In the genomic region with DNA sequence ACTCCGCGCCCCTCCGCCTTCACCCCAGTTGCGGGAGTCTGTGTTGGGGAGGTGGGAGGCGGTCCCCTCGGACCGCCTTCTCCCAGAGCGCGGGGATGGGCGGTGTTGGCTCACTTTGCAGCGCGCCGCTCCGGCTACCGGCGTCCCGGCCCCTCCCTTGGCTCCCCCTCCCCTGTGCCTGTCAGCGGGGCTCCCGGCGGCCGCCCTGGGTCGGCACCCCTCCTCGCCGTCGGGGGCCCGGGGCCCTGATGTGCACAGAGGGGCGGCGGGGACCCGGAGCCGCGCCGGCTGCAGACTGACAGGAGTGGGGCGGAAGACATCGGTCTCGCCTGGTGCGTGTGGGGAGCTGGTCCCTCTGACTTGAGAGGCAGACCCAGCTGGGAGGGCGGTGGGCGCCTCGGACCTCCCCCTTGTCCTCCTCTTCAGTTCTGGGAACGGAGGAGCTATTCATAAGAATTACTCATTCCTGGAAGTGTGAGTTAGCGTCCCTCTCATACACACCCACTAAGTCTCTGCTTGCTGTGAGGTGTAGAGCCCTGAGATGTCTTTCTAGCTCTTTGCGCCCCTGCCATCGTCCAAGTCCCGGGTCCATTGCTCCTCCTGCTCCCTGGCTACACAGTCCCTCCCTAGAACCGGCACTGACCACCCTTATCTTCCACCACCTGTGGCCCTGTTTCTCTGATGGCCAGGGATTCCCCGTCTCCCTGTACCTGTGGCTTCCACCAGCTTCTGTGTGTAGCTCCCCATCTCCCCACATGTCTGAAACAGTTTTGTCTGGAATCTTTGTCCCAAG, we compare ENCODE assay signal across 8 cellular contexts. TPM values are rescaled to one million over a fixed set of nuclear protein-coding genes. Genes with fewer than 3 reads are reported as not detected.
DNase-seq lines count a peak whose midpoint lies in the region; ATAC-seq and TF ChIP-seq lines count a peak whose summit lies in the region.

No MANE protein-coding gene starts in this region.

- peak; percentile 45 for DNase-seq in NCI-H345 (lab: John Stamatoyannopoulos, UW)
- DNase-seq in NCI-H345 treated with DMSO at 0.1 percent for 48 hours (lab: John Stamatoyannopoulos, UW; ENCODE audit: unreplicated experiment) = no peak
- no peak for DNase-seq in activated CD8-positive, alpha-beta memory T cell treated with anti-CD3 and anti-CD28 coated beads, Interleukin-2, amount 10 ng/mL, durations not matched to agents 7 days and 5 days
- DNase-seq in osteoblast (ENCODE audit: insufficient read length, low spot score, missing footprints) = peak; percentile 80
- no peak for DNase-seq in NCI-H187 (lab: John Stamatoyannopoulos, UW)

- no peaks in the 10 kb centered on the region for H3K9me3 ChIP-seq in gastroesophageal sphincter
- H3K9me3 ChIP-seq in osteoblast (ENCODE audit: low read depth, low read length) = no peaks in the 10 kb centered on the region

- H3K9me3 Mint-ChIP-seq in activated CD8-positive, alpha-beta memory T cell treated with anti-CD3 and anti-CD28 coated beads, Interleukin-2, amount 10 ng/mL, durations not matched to agents 7 days and 5 days (ENCODE audit: low read depth) = no peaks in the 10 kb centered on the region

- H3K27me3 ChIP-seq in gastroesophageal sphincter (peaks cover 16% of the 10 kb centered on the region), osteoblast (ENCODE audit: insufficient read depth, low read length) (peaks cover 78% of the 10 kb centered on the region)

- ATAC-seq in activated CD8-positive, alpha-beta memory T cell treated with anti-CD3 and anti-CD28 coated beads, Interleukin-2, amount 10 ng/mL, durations not matched to agents 7 days and 5 days = no peak
- ATAC-seq in gastroesophageal sphincter (no peak), HG03097 (IDR thresholded peaks at IDR 0.05; ENCODE audit: low FRiP score, unreplicated experiment) (no peak), HG03139 (IDR thresholded peaks at IDR 0.05; ENCODE audit: unreplicated experiment) (no peak)

- H3K79me2 ChIP-seq in osteoblast (ENCODE audit: insufficient read depth, low read length) = no peaks in the 10 kb centered on the region

- H3K27me3 Mint-ChIP-seq in activated CD8-positive, alpha-beta memory T cell treated with anti-CD3 and anti-CD28 coated beads, Interleukin-2, amount 10 ng/mL, durations not matched to agents 7 days and 5 days = peaks cover 44% of the 10 kb centered on the region

- H3K36me3 ChIP-seq in gastroesophageal sphincter (no peaks in the 10 kb centered on the region), osteoblast (ENCODE audit: insufficient read depth, low read length) (no peaks in the 10 kb centered on the region)

- H3K36me3 Mint-ChIP-seq in activated CD8-positive, alpha-beta memory T cell treated with anti-CD3 and anti-CD28 coated beads, Interleukin-2, amount 10 ng/mL, durations not matched to agents 7 days and 5 days = no peaks in the 10 kb centered on the region

- no peak for TF ChIP-seq POLR2A in gastroesophageal sphincter (IDR thresholded peaks at IDR 0.05)

- H3K4me3 ChIP-seq in gastroesophageal sphincter (peak overlapping the region; percentile 55 to 92), osteoblast (ENCODE audit: insufficient read depth, low read length) (peak overlapping the region; percentile 78)

- peak overlapping the region in 3 of 4 donors; percentile 86 to 91 (median 88) for H3K27ac ChIP-seq in gastroesophageal sphincter
- no peak overlapping the region for H3K27ac ChIP-seq in osteoblast (ENCODE audit: low read depth, low read length)

- H4K20me1 ChIP-seq in osteoblast (ENCODE audit: insufficient read depth, low read length) = no peaks in the 10 kb centered on the region

- H3K4me1 ChIP-seq in gastroesophageal sphincter (peaks cover 0 to 33% (median 0%) of the 10 kb centered on the region in 3 donors), osteoblast (ENCODE audit: insufficient read depth, low read length) (peaks cover 11% of the 10 kb centered on the region)

- no peak for TF ChIP-seq EP300 in gastroesophageal sphincter (IDR thresholded peaks at IDR 0.05)

- H3K4me1 Mint-ChIP-seq in activated CD8-positive, alpha-beta memory T cell treated with anti-CD3 and anti-CD28 coated beads, Interleukin-2, amount 10 ng/mL, durations not matched to agents 7 days and 5 days = peaks cover 13% of the 10 kb centered on the region

- peak overlapping the region; percentile 65 for H2AFZ ChIP-seq in osteoblast (ENCODE audit: low read length)

- peak overlapping the region; percentile 22 for H3K4me3 Mint-ChIP-seq in activated CD8-positive, alpha-beta memory T cell treated with anti-CD3 and anti-CD28 coated beads, Interleukin-2, amount 10 ng/mL, durations not matched to agents 7 days and 5 days

- peak overlapping the region; percentile 74 for H3K4me2 ChIP-seq in osteoblast (ENCODE audit: insufficient read depth, low read length)

- H3K27ac Mint-ChIP-seq in activated CD8-positive, alpha-beta memory T cell treated with anti-CD3 and anti-CD28 coated beads, Interleukin-2, amount 10 ng/mL, durations not matched to agents 7 days and 5 days = no peak overlapping the region

- no peak for TF ChIP-seq CTCF in gastroesophageal sphincter (IDR thresholded peaks at IDR 0.05)
- TF ChIP-seq CTCF in osteoblast (IDR thresholded peaks at IDR 0.05; ENCODE audit: extremely low read depth, low read depth, low read length) = no peak

- CTCF ChIA-PET in activated CD8-positive, alpha-beta memory T cell treated with anti-CD3 and anti-CD28 coated beads, Interleukin-2, amount 10 ng/mL, durations not matched to agents 7 days and 5 days (lab: Charles Lee) = interaction anchor here (0.8 to 3.4 kb wide), 9 partner anchors 8 to 262 kb away, joined by 3 to 19 read pairs (median 4); no protein-coding TSS in a partner anchor

- WGBS in gastroesophageal sphincter (ENCODE audit: low coverage in 1 of 2), 2 donors = 40% methylated on average over 3 of the region's 46 CpGs; no CpG with 5 or more reads in 1 of the 2 donors

RNA-seq across cellular contexts. Expression of a gene that starts 1.0 kb away (rescaled TPM):
- total RNA-seq in activated CD8-positive, alpha-beta memory T cell treated with anti-CD3 and anti-CD28 coated beads, Interleukin-2, amount 10 ng/mL, durations not matched to agents 7 days and 5 days = under 1 TPM in 1 of 2 experiments, not detected in 1; 0.26 TPM
- 10 to 100 TPM; 31.2 to 65.2 (median 63.8) TPM for total RNA-seq in gastroesophageal sphincter
- total RNA-seq in osteoblast = 9.4 and 13.4 TPM in 2 replicates

RNA-seq across cellular contexts. Expression of a gene that starts 42.3 kb away (rescaled TPM):
- not detected for total RNA-seq in activated CD8-positive, alpha-beta memory T cell treated with anti-CD3 and anti-CD28 coated beads, Interleukin-2, amount 10 ng/mL, durations not matched to agents 7 days and 5 days
- total RNA-seq in gastroesophageal sphincter (under 1 TPM in 1 of 4 donors, not detected in 3; 0.93 TPM), osteoblast (not detected in 2 replicates)

Comparison
In these comparisons a context has a peak if more than half of its experiments do, and no peak if none do; other contexts are left out.
1. DNase-seq: peak in NCI-H345 (single experiment) and osteoblast (single experiment); none in NCI-H345 treated with DMSO at 0.1 percent for 48 hours (single experiment), activated CD8-positive, alpha-beta memory T cell treated with anti-CD3 and anti-CD28 coated beads, Interleukin-2, amount 10 ng/mL, durations not matched to agents 7 days and 5 days (single experiment) and NCI-H187 (0 of 2).